9 cellular contexts compared by ENCODE assay signal in genomic region chr18:74351354-74351753, GRCh38. TPM values are rescaled to one million over a fixed set of nuclear protein-coding genes. Genes with fewer than 3 reads are reported as not detected.
A peak's percentile ranks its signal among the peaks of the same experiment; 100 is the strongest.
DNase-seq lines count a peak whose midpoint lies in the region; ATAC-seq, FAIRE-seq and TF ChIP-seq lines count a peak whose summit lies in the region.
"Had no signal": no experiment of that assay in that cellular context is flagged by ENCODE, and none has a peak within 500 bp of the region (broad histone marks: within the 10 kb centered on the region; RNA-seq: fewer than 3 reads in every experiment).

No MANE protein-coding gene starts in this region.

- CTCF ChIA-PET in PC-3 (lab: Charles Lee), result no interaction called here

- H3K9me3 ChIP-seq in PC-3 (ENCODE audit: low read length) (no peaks in the 10 kb centered on the region), thyroid gland (no peaks in the 10 kb centered on the region)

- no peak overlapping the region for H3K9ac ChIP-seq in PC-3 (ENCODE audit: low read length)

- no peaks in the 10 kb centered on the region for H3F3A ChIP-seq in PC-3 (ENCODE audit: low read length, unreplicated experiment)

- H4K20me1 ChIP-seq in PC-3 (ENCODE audit: low read length), result no peaks in the 10 kb centered on the region

- H3K4me3 ChIP-seq in PC-3 (ENCODE audit: low read length) (no peak overlapping the region), thyroid gland (replicated peaks in 1 of 3) (no peak overlapping the region)

- peaks cover 24% of the 10 kb centered on the region for H3K27me3 Mint-ChIP-seq in activated T-helper 2 cell treated with anti-CD3 and anti-CD28 coated beads, Interferon-gamma antibody, Interleukin-2, Interleukin-4, amounts not matched to agents 10 μg/mL and 5 μg/mL and 100 μg/mL, durations not matched to agents 14 hours and 24 hours and 36 hours (ENCODE audit: low read depth)

- H3K4me1 ChIP-seq in PC-3 (ENCODE audit: insufficient read depth, low read length) (peaks cover 10% of the 10 kb centered on the region), thyroid gland (no peaks in the 10 kb centered on the region)

- no peak overlapping the region for H3K27ac Mint-ChIP-seq in activated T-helper 2 cell treated with anti-CD3 and anti-CD28 coated beads, Interferon-gamma antibody, Interleukin-2, Interleukin-4, amounts not matched to agents 10 μg/mL and 5 μg/mL and 100 μg/mL, durations not matched to agents 14 hours and 24 hours and 36 hours

- H3K9me2 ChIP-seq in PC-3 (replicated peaks; ENCODE audit: low read length), result no peaks in the 10 kb centered on the region

- ATAC-seq in HG02642 (IDR thresholded peaks at IDR 0.05; ENCODE audit: poor library complexity, unreplicated experiment) (peak; percentile 72), PC-3 (peak; percentile 75), GM19023 (IDR thresholded peaks at IDR 0.05; ENCODE audit: unreplicated experiment) (no peak)

- H3K4me1 Mint-ChIP-seq in activated T-helper 2 cell treated with anti-CD3 and anti-CD28 coated beads, Interferon-gamma antibody, Interleukin-2, Interleukin-4, amounts not matched to agents 10 μg/mL and 5 μg/mL and 100 μg/mL, durations not matched to agents 14 hours and 24 hours and 36 hours (ENCODE audit: low read depth), result peaks cover 11% of the 10 kb centered on the region

- no TSS peak for BruUV-seq in PC-3 (replicated peaks; lab: Mats Ljungman, UMichigan)

- no peak for TF ChIP-seq POLR2A in thyroid gland (IDR thresholded peaks at IDR 0.05)

- 50 to 76% methylated on average over 1 of the region's 1 CpG for WGBS in thyroid gland, 2 donors

- H2AFZ ChIP-seq in PC-3 (ENCODE audit: low read length), result no peak overlapping the region

- no peak overlapping the region for H3K27ac ChIP-seq in PC-3 (ENCODE audit: low read length)
- H3K27ac ChIP-seq in thyroid gland, result no peak overlapping the region

- POLR2A ChIA-PET in PC-3 (lab: Charles Lee; ENCODE audit: unreplicated experiment), result no interaction called here

- TF ChIP-seq CTCF in PC-3 (conservative IDR thresholded peaks at IDR 0.05; ENCODE audit: low read depth, low read length) (no peak), thyroid gland (IDR thresholded peaks at IDR 0.05) (no peak)

- H3K27me3 ChIP-seq in PC-3 (ENCODE audit: low read length) (peaks cover 24% of the 10 kb centered on the region), thyroid gland (no peaks in the 10 kb centered on the region)

- intact Hi-C loops in PC-3 (cut with micrococcal nuclease), result loop anchor here (5.0 kb wide), 1 partner anchor 1906 kb away; no protein-coding TSS in a partner anchor
- intact Hi-C loops in activated T-helper 2 cell treated with anti-CD3 and anti-CD28 coated beads, Interferon-gamma antibody, Interleukin-2, Interleukin-4, amounts not matched to agents 10 μg/mL and 5 μg/mL and 100 μg/mL, durations not matched to agents 14 hours and 24 hours and 36 hours (cut with micrococcal nuclease), result no loop called here
- intact Hi-C loops in thyroid gland (cut with DNase I), result loop anchor here (5.0 kb wide), 1 partner anchor 141 kb away; no protein-coding TSS in a partner anchor

- no peak overlapping the region for H3K4me3 Mint-ChIP-seq in activated T-helper 2 cell treated with anti-CD3 and anti-CD28 coated beads, Interferon-gamma antibody, Interleukin-2, Interleukin-4, amounts not matched to agents 10 μg/mL and 5 μg/mL and 100 μg/mL, durations not matched to agents 14 hours and 24 hours and 36 hours (ENCODE audit: low read depth)

- peak overlapping the region; percentile 9; the same call in 1 of the 2 replicates for H3K4me2 ChIP-seq in PC-3 (ENCODE audit: low read length)

- DNase-seq in GM18507 (ENCODE audit: extremely low spot score, insufficient read length, low read depth) (no peak), PC-3 (peak; percentile 76), left kidney (ENCODE audit: low read depth, low spot score) (peak; percentile 9), NCI-H226 (no peak), thyroid gland (no peak)
- DNase-seq in activated T-helper 2 cell treated with anti-CD3 and anti-CD28 coated beads, Interferon-gamma antibody, Interleukin-2, Interleukin-4, amounts not matched to agents 10 μg/mL and 5 μg/mL and 100 μg/mL, durations not matched to agents 14 hours and 24 hours and 36 hours (ENCODE audit: low spot score), result no peak
- DNase-seq: NCI-H187 had no signal

- no peaks in the 10 kb centered on the region for H3K9me3 Mint-ChIP-seq in activated T-helper 2 cell treated with anti-CD3 and anti-CD28 coated beads, Interferon-gamma antibody, Interleukin-2, Interleukin-4, amounts not matched to agents 10 μg/mL and 5 μg/mL and 100 μg/mL, durations not matched to agents 14 hours and 24 hours and 36 hours

- H3K36me3 Mint-ChIP-seq in activated T-helper 2 cell treated with anti-CD3 and anti-CD28 coated beads, Interferon-gamma antibody, Interleukin-2, Interleukin-4, amounts not matched to agents 10 μg/mL and 5 μg/mL and 100 μg/mL, durations not matched to agents 14 hours and 24 hours and 36 hours (ENCODE audit: low read depth), result no peaks in the 10 kb centered on the region

- peak; percentile 12 for FAIRE-seq in GM18507 (lab: Jason Lieb, UNC)

- H3K79me2 ChIP-seq in PC-3 (ENCODE audit: low read length), result no peaks in the 10 kb centered on the region

- H3K36me3 ChIP-seq in PC-3 (ENCODE audit: low read depth, low read length) (no peaks in the 10 kb centered on the region), thyroid gland (no peaks in the 10 kb centered on the region)

RNA-seq across cellular contexts. Expression of gene C18orf63, which starts 35.7 kb away (rescaled TPM):
- total RNA-seq in PC-3 (2014; rRNA removed), result not detected in 2 replicates
- not detected in 2 replicates for total RNA-seq in activated T-helper 2 cell treated with anti-CD3 and anti-CD28 coated beads, Interferon-gamma antibody, Interleukin-2, Interleukin-4, amounts not matched to agents 10 μg/mL and 5 μg/mL and 100 μg/mL, durations not matched to agents 14 hours and 24 hours and 36 hours
- total RNA-seq in thyroid gland, result not detected

RNA-seq across cellular contexts. Expression of gene CYB5A, which starts 59.6 kb away (rescaled TPM):
- total RNA-seq in PC-3 (2014; rRNA removed) (98.0 and 130 TPM in 2 replicates), thyroid gland (10 to 100 TPM; 45.7 to 95.3 (median 64.5) TPM)
- total RNA-seq in activated T-helper 2 cell treated with anti-CD3 and anti-CD28 coated beads, Interferon-gamma antibody, Interleukin-2, Interleukin-4, amounts not matched to agents 10 μg/mL and 5 μg/mL and 100 μg/mL, durations not matched to agents 14 hours and 24 hours and 36 hours, result 36.8 and 37.9 TPM in 2 replicates

Comparison
In these comparisons a context has a peak if more than half of its experiments do, and no peak if none do; other contexts are left out.
1. DNase-seq: peak in PC-3 (single experiment) and left kidney (single experiment); none in GM18507 (single experiment), NCI-H226 (single experiment), activated T-helper 2 cell treated with anti-CD3 and anti-CD28 coated beads, Interferon-gamma antibody, Interleukin-2, Interleukin-4, amounts not matched to agents 10 μg/mL and 5 μg/mL and 100 μg/mL, durations not matched to agents 14 hours and 24 hours and 36 hours (single experiment) and thyroid gland (0 of 2).